1 cellular context compared by ENCODE assay signal in the genomic region with DNA sequence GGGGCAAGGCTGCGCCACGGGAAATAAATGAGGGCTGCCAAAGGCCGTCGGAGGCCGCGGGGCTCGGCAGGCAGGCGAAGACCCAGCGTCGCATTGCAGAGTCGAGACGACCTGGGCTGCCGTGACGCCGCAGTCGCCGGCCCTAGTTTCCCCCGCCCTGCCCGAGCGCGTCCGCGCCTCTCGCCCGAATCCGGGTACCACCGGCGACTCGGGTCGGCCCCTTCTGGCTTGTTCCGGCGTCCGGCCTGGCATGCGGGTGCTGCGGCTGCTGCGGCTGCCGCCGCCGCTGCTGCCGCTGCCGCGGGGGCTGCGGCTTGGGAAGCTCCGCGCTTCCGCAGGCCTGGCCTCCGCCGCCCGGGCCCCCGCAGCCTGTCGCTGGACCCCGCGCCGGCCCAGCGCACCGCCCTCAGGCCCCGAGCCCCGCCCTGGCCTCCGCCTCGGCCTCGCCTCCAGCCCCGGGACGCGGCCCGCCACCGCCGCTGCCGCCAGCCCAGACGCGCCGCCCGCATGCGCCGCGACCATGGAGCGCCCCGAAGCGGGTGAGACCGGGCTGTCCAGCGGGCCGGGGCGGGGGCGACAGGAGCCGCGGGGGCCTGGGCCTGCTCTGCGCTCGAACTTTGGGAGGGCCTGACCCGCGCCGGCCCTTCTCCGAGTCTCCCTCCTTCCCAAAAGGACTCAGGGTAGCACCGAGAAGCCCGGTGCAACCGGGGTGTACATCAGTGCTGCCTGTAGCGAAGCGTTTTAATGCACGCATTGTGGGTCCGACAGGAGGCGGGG.
TF ChIP-seq lines count a peak whose summit lies in the region.

A gene (plus strand): TSS at position 224 of the 777 bp plus-strand sequence. CDS start 297 bp downstream, at position 521.

TF ChIP-seq in H1, 55 proteins besides CTCF, POLR2A, EP300 and RAD21:
- TF ChIP-seq KDM1A (IDR thresholded peaks at IDR 0.05; ENCODE audit: borderline replicate concordance, low read length) (no peak), GABPA (IDR thresholded peaks at IDR 0.05; ENCODE audit: borderline replicate concordance, insufficient read depth, low read length) (0 out of 2 replicates have a peak, but pooled peaks have one; percentile 26), YY1 (IDR thresholded peaks at IDR 0.05; ENCODE audit: low read depth, low read length) (peak; percentile 11; the same call in 1 of the 2 replicates), TAF1 (IDR thresholded peaks at IDR 0.05; ENCODE audit: low read depth, low read length) (peak; percentile 77; the same call in 1 of the 2 replicates), CREB1 (IDR thresholded peaks at IDR 0.05) (peak; percentile 69), TAF7 (optimal IDR thresholded peaks at IDR 0.05; ENCODE audit: borderline replicate concordance, low read depth, low read length) (peak; percentile 22), TEAD4 (IDR thresholded peaks at IDR 0.05; ENCODE audit: low read depth, low read length) (0 out of 2 replicates have a peak, but pooled peaks have one; percentile 27), TCF12 (IDR thresholded peaks at IDR 0.05; ENCODE audit: low read depth, low read length) (no peak), KDM4A (IDR thresholded peaks at IDR 0.05; ENCODE audit: low read depth, low read length, severe bottlenecking) (peak; percentile 60), TBP (IDR thresholded peaks at IDR 0.05; ENCODE audit: low read depth, low read length) (peak; percentile 62; the same call in 1 of the 2 replicates), SP2 (IDR thresholded peaks at IDR 0.05; ENCODE audit: low read length) (no peak), SRF (IDR thresholded peaks at IDR 0.05; ENCODE audit: low read depth, low read length) (0 out of 2 replicates have a peak, but pooled peaks have one; percentile 16), EGR1 (IDR thresholded peaks at IDR 0.05; ENCODE audit: borderline replicate concordance, low read depth, low read length) (0 out of 2 replicates have a peak, but pooled peaks have one; percentile 29), PHF8 (conservative IDR thresholded peaks at IDR 0.05; ENCODE audit: low read depth, low read length) (peak; percentile 70), POLR2AphosphoS5 (IDR thresholded peaks at IDR 0.05; ENCODE audit: low read depth, low read length) (peak; percentile 66; the same call in 1 of the 2 replicates), NRF1 (IDR thresholded peaks at IDR 0.05; ENCODE audit: low read depth, low read length) (no peak)
- TF ChIP-seq, protein P1, sequence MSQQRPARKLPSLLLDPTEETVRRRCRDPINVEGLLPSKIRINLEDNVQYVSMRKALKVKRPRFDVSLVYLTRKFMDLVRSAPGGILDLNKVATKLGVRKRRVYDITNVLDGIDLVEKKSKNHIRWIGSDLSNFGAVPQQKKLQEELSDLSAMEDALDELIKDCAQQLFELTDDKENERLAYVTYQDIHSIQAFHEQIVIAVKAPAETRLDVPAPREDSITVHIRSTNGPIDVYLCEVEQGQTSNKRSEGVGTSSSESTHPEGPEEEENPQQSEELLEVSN (IDR thresholded peaks at IDR 0.05), result peak; percentile 68
- TF ChIP-seq, protein P2, sequence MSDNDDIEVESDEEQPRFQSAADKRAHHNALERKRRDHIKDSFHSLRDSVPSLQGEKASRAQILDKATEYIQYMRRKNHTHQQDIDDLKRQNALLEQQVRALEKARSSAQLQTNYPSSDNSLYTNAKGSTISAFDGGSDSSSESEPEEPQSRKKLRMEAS (IDR thresholded peaks at IDR 0.05), result peak; percentile 73
